In the genomic region with DNA sequence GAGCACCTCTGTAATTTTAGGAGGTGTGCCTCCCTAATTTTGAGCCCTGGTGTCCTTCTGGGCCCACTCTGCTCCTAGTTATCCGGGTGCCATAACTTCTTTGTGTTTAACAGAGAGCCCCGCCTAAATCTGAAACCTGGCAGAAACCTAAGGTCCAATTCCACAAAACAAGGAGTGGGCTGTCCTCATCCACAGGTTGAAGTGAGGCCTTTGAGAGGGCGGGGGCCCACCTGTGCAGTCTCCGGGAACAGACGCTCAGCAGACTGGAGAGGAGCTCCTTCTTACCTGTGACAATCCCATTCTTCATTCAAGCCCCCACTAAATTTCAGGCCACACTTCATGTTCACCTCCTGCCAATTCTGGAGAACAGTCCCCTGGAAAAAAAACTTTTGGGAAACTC, we compare ENCODE assay signal across 17 cellular contexts. TPM values are rescaled to one million over a fixed set of nuclear protein-coding genes. Genes with fewer than 3 reads are reported as not detected.
DNase-seq lines count a peak whose midpoint lies in the region; ATAC-seq and TF ChIP-seq lines count a peak whose summit lies in the region.
"Had no signal": no experiment of that assay in that cellular context is flagged by ENCODE, and none has a peak within 500 bp of the region (broad histone marks: within the 10 kb centered on the region; RNA-seq: fewer than 3 reads in every experiment).

No MANE protein-coding gene starts in this region.

- H3K27ac Mint-ChIP-seq in CD14-positive monocyte (peak overlapping the region in 1 of 7 donors; percentile 33), osteocyte (ENCODE audit: unreplicated experiment) (no peak overlapping the region), type B pancreatic cell (no peak overlapping the region)
- H3K27ac Mint-ChIP-seq: CD4-positive, alpha-beta T cell; HFFc6 had no signal

- H3K27ac ChIP-seq in coronary artery = no peak overlapping the region

- peaks cover 0 to 9% (median 8%) of the 10 kb centered on the region in 7 donors for H3K9me3 Mint-ChIP-seq in CD14-positive monocyte
- H3K9me3 Mint-ChIP-seq in osteocyte (ENCODE audit: unreplicated experiment) = peaks cover 8% of the 10 kb centered on the region
- H3K9me3 Mint-ChIP-seq in type B pancreatic cell = no peaks in the 10 kb centered on the region
- H3K9me3 Mint-ChIP-seq: CD4-positive, alpha-beta T cell had no signal

- intact Hi-C loops in CD14-positive monocyte (cut with micrococcal nuclease) = no loop called here

- H3K36me3 Mint-ChIP-seq in CD14-positive monocyte = peaks cover 0 to 3% of the 10 kb centered on the region in 2 donors
- H3K36me3 Mint-ChIP-seq in osteocyte (ENCODE audit: unreplicated experiment) = no peaks in the 10 kb centered on the region
- H3K36me3 Mint-ChIP-seq in type B pancreatic cell = no peaks in the 10 kb centered on the region

- no peak for ATAC-seq in HG03045 (IDR thresholded peaks at IDR 0.05; ENCODE audit: unreplicated experiment)
- ATAC-seq in HG03342 (IDR thresholded peaks at IDR 0.05; ENCODE audit: unreplicated experiment) = no peak
- no peak for ATAC-seq in GM19035 (IDR thresholded peaks at IDR 0.05; ENCODE audit: unreplicated experiment)
- ATAC-seq: HCT116 had no signal

- peaks cover 0 to 2% (median 0%) of the 10 kb centered on the region in 3 donors for H3K27me3 Mint-ChIP-seq in CD14-positive monocyte (ENCODE audit: low read depth in 3 of 3)
- peaks cover 35% of the 10 kb centered on the region for H3K27me3 Mint-ChIP-seq in osteocyte (ENCODE audit: unreplicated experiment)
- H3K27me3 Mint-ChIP-seq in type B pancreatic cell = no peaks in the 10 kb centered on the region
- H3K27me3 Mint-ChIP-seq: CD4-positive, alpha-beta T cell had no signal

- TF ChIP-seq CTCF in CD14-positive monocyte (IDR thresholded peaks at IDR 0.05) (no peak), coronary artery (IDR thresholded peaks at IDR 0.05) (no peak), osteocyte (IDR thresholded peaks at IDR 0.05) (no peak), type B pancreatic cell (conservative IDR thresholded peaks at IDR 0.05) (no peak)

- H3K4me3 ChIP-seq in coronary artery = no peak overlapping the region

- H3K4me3 Mint-ChIP-seq in CD14-positive monocyte = no peak overlapping the region
- H3K4me3 Mint-ChIP-seq in osteocyte (ENCODE audit: unreplicated experiment) = no peak overlapping the region
- H3K4me3 Mint-ChIP-seq in type B pancreatic cell = no peak overlapping the region
- H3K4me3 Mint-ChIP-seq: CD4-positive, alpha-beta T cell; HFFc6 had no signal

- peak; percentile 16 for DNase-seq in CD14-positive monocyte (ENCODE audit: low spot score)
- DNase-seq in coronary artery (ENCODE audit: low spot score) = peak; percentile 54
- peak; percentile 49 for DNase-seq in osteocyte (ENCODE audit: extremely low spot score, unreplicated experiment)
- DNase-seq in type B pancreatic cell (ENCODE audit: extremely low spot score, unreplicated experiment) = peak; percentile 49
- DNase-seq: ACHN; BE2C; C1 segment of cervical spinal cord; CD4-positive, alpha-beta T cell; GOT3; H7; HFFc6 had no signal

- H3K4me1 Mint-ChIP-seq in CD14-positive monocyte = peaks cover 2% of the 10 kb centered on the region
- H3K4me1 Mint-ChIP-seq in osteocyte (ENCODE audit: unreplicated experiment) = no peaks in the 10 kb centered on the region
- no peaks in the 10 kb centered on the region for H3K4me1 Mint-ChIP-seq in type B pancreatic cell (ENCODE audit: unreplicated experiment)

RNA-seq across cellular contexts. Expression of gene TMEM72, which starts 10.9 kb away (rescaled TPM):
- polyA plus RNA-seq in CD14-positive monocyte = not detected
- total RNA-seq in osteocyte (not detected in 2 replicates), type B pancreatic cell (ENCODE audit: low replicate concordance) (0.40 and 1.2 TPM in 2 replicates)
- total RNA-seq: Caco-2; CD4-positive, alpha-beta T cell; H7; HFFc6; HT-29 had no signal

RNA-seq across cellular contexts. Expression of gene RASSF4, which starts 37.6 kb away (rescaled TPM):
- polyA plus RNA-seq in CD14-positive monocyte = 100 to 1,000 TPM; 117 to 120 TPM
- total RNA-seq in osteocyte (11.7 and 11.8 TPM in 2 replicates), type B pancreatic cell (ENCODE audit: low replicate concordance) (22.7 and 27.9 TPM in 2 replicates)

RNA-seq across cellular contexts. Expression of gene DEPP1, which starts 56.6 kb away (rescaled TPM):
- polyA plus RNA-seq in CD14-positive monocyte = not detected
- total RNA-seq in osteocyte (10.3 and 10.4 TPM in 2 replicates), type B pancreatic cell (ENCODE audit: low replicate concordance) (25.7 and 53.0 TPM in 2 replicates)
- total RNA-seq: CD4-positive, alpha-beta T cell had no signal
